8 cellular contexts compared by ENCODE assay signal in the genomic region with DNA sequence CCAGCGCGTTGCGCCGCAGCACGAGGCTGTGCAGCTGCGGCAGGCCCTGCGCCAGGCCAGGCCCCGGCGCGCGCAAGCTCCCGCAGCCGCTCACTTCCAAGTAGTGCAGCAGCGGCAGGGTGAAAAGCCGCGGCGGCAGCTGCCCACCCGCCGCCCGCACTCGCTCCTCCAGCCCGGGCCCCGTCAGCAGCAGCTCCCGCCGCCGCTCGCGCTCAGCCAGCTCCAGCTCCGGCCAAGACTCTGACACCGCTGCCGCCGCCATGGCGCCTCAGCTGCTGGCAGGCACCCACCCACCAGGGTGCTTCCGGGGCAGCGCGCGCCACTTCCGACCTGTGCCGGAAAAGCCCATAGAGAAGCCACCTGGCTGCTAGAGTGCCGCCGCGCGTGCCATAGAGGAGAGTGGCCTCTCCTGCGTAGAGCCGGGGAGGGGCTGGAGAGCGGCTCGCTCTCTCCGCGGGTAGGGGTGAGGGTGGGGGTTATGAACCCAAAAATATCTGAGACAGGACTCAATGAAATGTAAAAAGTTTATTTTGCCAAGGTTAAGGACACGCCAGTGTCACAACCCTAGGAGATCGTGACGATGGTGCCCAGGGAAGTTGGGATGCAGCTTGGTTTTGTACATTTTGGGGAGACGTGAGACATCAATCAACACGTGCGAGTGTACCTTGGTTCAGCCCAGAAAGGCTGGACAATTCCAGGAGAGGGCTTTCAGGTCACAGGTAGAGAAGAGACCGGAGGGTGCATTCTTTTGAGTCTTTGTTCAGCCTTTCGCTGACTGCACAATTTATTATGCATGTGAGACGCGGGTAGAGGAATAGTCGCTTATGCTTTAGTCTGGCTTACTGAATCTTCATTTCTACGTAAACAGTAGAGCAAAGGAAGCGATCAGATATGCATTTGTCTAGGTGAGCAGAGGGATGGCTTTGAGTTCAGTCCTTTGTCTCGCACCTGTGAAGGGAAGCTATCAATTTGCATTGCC. TPM values are rescaled to one million over a fixed set of nuclear protein-coding genes. Genes with fewer than 3 reads are reported as not detected.
A peak's percentile ranks its signal among the peaks of the same experiment; 100 is the strongest.
DNase-seq lines count a peak whose midpoint lies in the region; ATAC-seq and TF ChIP-seq lines count a peak whose summit lies in the region.

A gene (minus strand): TSS at position 284 of the 979 bp plus-strand sequence. CDS start 22 bp downstream, at position 262.

- H3K9ac ChIP-seq in liver (ENCODE audit: low read depth in 1 of 2, low read length in 2 of 2) = peak within 1 kb of the TSS; percentile 67 to 88

- H3K36me3 ChIP-seq in liver (ENCODE audit: control insufficient read depth in 4 of 4, insufficient read depth in 3 of 4, low read depth in 1 of 4, low read length in 3 of 4) = peaks cover 0 to 3% (median 0%) of the 10 kb centered on the region in 4 donors

- ATAC-seq in GM19324 (IDR thresholded peaks at IDR 0.05; ENCODE audit: low FRiP score, unreplicated experiment) = peak; percentile 98
- peak; percentile 98 for ATAC-seq in HG03460 (IDR thresholded peaks at IDR 0.05; ENCODE audit: unreplicated experiment)

- peak in 1 of 2 donors; percentile 28 for TF ChIP-seq RAD21 in liver (IDR thresholded peaks at IDR 0.05)

- H3K4me3 ChIP-seq in liver (ENCODE audit: low read depth in 1 of 3, low read length in 3 of 3) = peak within 1 kb of the TSS; percentile 94 to 99 (median 99)

- DNase-seq in C1 segment of cervical spinal cord (lab: John Stamatoyannopoulos, UW) = peak; percentile 54 to 97 (median 92)
- DNase-seq in NCI-H82 treated with DMSO at 0.1 percent for 48 hours (lab: John Stamatoyannopoulos, UW; ENCODE audit: unreplicated experiment) = peak; percentile 69
- peak; percentile 94 to 95 for DNase-seq in activated CD4-positive, alpha-beta T cell treated with anti-CD3 and anti-CD28 coated beads, Interleukin-2, amount 50 U/mL, for 48 hours
- DNase-seq in dermis blood vessel endothelial cell = peak; percentile 95
- DNase-seq in stimulated activated CD4-positive, alpha-beta T cell treated with anti-CD3 and anti-CD28 coated beads, Interleukin-4, amount 100 ng/mL, for 1 hour = peak; percentile 96

- H3K27me3 ChIP-seq in liver (ENCODE audit: control insufficient read depth in 4 of 4, insufficient read depth in 4 of 4, low read length in 3 of 4) = no peaks in the 10 kb centered on the region

- H3K9me3 ChIP-seq in liver (ENCODE audit: control insufficient read depth in 4 of 4, low read length in 3 of 4) = no peaks in the 10 kb centered on the region

- TF ChIP-seq CTCF in liver (IDR thresholded peaks at IDR 0.05; ENCODE audit: low read depth, low read length, missing input control) = no peak

- H3K4me1 ChIP-seq in liver (ENCODE audit: control insufficient read depth in 4 of 4, insufficient read depth in 4 of 4, low read length in 3 of 4) = peaks cover 6 to 36% (median 30%) of the 10 kb centered on the region in 4 donors

- WGBS in liver = 5% methylated on average over 63 of the region's 63 CpGs

- H3K27ac ChIP-seq in liver (ENCODE audit: low read depth in 1 of 2, low read length in 2 of 2) = peak within 1 kb of the TSS; percentile 53 to 72

TF ChIP-seq in liver, 16 proteins besides CTCF, POLR2A, EP300 and RAD21:
- TF ChIP-seq JUND (IDR thresholded peaks at IDR 0.05) = no peak
- TF ChIP-seq GABPA (IDR thresholded peaks at IDR 0.05 in 1 of 2, conservative IDR thresholded peaks at IDR 0.05 in 1 of 2) = peak; percentile 55 to 95
- no peak for TF ChIP-seq HNF4G (IDR thresholded peaks at IDR 0.05)
- TF ChIP-seq, protein P1, sequence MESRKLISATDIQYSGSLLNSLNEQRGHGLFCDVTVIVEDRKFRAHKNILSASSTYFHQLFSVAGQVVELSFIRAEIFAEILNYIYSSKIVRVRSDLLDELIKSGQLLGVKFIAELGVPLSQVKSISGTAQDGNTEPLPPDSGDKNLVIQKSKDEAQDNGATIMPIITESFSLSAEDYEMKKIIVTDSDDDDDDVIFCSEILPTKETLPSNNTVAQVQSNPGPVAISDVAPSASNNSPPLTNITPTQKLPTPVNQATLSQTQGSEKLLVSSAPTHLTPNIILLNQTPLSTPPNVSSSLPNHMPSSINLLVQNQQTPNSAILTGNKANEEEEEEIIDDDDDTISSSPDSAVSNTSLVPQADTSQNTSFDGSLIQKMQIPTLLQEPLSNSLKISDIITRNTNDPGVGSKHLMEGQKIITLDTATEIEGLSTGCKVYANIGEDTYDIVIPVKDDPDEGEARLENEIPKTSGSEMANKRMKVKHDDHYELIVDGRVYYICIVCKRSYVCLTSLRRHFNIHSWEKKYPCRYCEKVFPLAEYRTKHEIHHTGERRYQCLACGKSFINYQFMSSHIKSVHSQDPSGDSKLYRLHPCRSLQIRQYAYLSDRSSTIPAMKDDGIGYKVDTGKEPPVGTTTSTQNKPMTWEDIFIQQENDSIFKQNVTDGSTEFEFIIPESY (IDR thresholded peaks at IDR 0.05) = no peak
- TF ChIP-seq NR2F2 (IDR thresholded peaks at IDR 0.05) = peak; percentile 64
- peak in 1 of 2 donors; percentile 62 for TF ChIP-seq RXRA (IDR thresholded peaks at IDR 0.05)
- TF ChIP-seq, protein P2, sequence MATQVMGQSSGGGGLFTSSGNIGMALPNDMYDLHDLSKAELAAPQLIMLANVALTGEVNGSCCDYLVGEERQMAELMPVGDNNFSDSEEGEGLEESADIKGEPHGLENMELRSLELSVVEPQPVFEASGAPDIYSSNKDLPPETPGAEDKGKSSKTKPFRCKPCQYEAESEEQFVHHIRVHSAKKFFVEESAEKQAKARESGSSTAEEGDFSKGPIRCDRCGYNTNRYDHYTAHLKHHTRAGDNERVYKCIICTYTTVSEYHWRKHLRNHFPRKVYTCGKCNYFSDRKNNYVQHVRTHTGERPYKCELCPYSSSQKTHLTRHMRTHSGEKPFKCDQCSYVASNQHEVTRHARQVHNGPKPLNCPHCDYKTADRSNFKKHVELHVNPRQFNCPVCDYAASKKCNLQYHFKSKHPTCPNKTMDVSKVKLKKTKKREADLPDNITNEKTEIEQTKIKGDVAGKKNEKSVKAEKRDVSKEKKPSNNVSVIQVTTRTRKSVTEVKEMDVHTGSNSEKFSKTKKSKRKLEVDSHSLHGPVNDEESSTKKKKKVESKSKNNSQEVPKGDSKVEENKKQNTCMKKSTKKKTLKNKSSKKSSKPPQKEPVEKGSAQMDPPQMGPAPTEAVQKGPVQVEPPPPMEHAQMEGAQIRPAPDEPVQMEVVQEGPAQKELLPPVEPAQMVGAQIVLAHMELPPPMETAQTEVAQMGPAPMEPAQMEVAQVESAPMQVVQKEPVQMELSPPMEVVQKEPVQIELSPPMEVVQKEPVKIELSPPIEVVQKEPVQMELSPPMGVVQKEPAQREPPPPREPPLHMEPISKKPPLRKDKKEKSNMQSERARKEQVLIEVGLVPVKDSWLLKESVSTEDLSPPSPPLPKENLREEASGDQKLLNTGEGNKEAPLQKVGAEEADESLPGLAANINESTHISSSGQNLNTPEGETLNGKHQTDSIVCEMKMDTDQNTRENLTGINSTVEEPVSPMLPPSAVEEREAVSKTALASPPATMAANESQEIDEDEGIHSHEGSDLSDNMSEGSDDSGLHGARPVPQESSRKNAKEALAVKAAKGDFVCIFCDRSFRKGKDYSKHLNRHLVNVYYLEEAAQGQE (IDR thresholded peaks at IDR 0.05) = peak; percentile 20
- peak; percentile 35 for TF ChIP-seq SP1 (IDR thresholded peaks at IDR 0.05)
- TF ChIP-seq TAF1 (conservative IDR thresholded peaks at IDR 0.05) = peak; percentile 21
- TF ChIP-seq YY1 (IDR thresholded peaks at IDR 0.05) = peak; percentile 93
- no peak for TF ChIP-seq FOXA2 (IDR thresholded peaks at IDR 0.05)
- no peak for TF ChIP-seq EGR1 (IDR thresholded peaks at IDR 0.05; ENCODE audit: low read depth in 2 of 2)
- TF ChIP-seq FOXA1 (IDR thresholded peaks at IDR 0.05) = no peak
- TF ChIP-seq, protein P3, sequence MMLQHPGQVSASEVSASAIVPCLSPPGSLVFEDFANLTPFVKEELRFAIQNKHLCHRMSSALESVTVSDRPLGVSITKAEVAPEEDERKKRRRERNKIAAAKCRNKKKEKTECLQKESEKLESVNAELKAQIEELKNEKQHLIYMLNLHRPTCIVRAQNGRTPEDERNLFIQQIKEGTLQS (IDR thresholded peaks at IDR 0.05) = no peak
- TF ChIP-seq, protein P4, sequence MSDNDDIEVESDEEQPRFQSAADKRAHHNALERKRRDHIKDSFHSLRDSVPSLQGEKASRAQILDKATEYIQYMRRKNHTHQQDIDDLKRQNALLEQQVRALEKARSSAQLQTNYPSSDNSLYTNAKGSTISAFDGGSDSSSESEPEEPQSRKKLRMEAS (IDR thresholded peaks at IDR 0.05) = no peak
- peak; percentile 10 to 31 for TF ChIP-seq HNF4A (conservative IDR thresholded peaks at IDR 0.05)

RNA-seq across cellular contexts. Expression of the gene that starts here (rescaled TPM):
- total RNA-seq in dermis blood vessel endothelial cell (42.2 and 50.9 TPM in 2 replicates), liver (10 to 100 TPM; 13.2 to 23.8 TPM)
- 10 to 100 TPM in 1 of 2 donors, 1 to 10 TPM in 1; 8.7 to 17.5 TPM for polyA plus RNA-seq in liver

Comparison
In these comparisons a context has a peak if more than half of its experiments do, and no peak if none do; other contexts are left out.
1. Peak in every context shown above with its lines: DNase-seq, ATAC-seq, H3K4me3 ChIP-seq and H3K27ac ChIP-seq.